Comparison of ENCODE assay signal across 1 cellular context in genomic region chr19:55078996-55079395, GRCh38.
TF ChIP-seq lines count a peak whose summit lies in the region.

No MANE protein-coding gene starts in this region.

TF ChIP-seq in IMR-90, 13 proteins besides CTCF, POLR2A, EP300 and RAD21:
- TF ChIP-seq NFE2L2 (IDR thresholded peaks at IDR 0.05; ENCODE audit: low read depth, low read length) (no peak), FOS (IDR thresholded peaks at IDR 0.05; ENCODE audit: low read depth, low read length) (no peak), USF2 (IDR thresholded peaks at IDR 0.05; ENCODE audit: low read depth, low read length) (no peak), RFX5 (IDR thresholded peaks at IDR 0.05; ENCODE audit: low read depth, low read length) (no peak), CEBPB (IDR thresholded peaks at IDR 0.05; ENCODE audit: low read depth, low read length) (no peak), ELK1 (IDR thresholded peaks at IDR 0.05; ENCODE audit: borderline replicate concordance, low read depth, low read length) (no peak), MXI1 (IDR thresholded peaks at IDR 0.05; ENCODE audit: borderline replicate concordance, low read depth, low read length) (no peak), SMC3 (IDR thresholded peaks at IDR 0.05; ENCODE audit: low read depth, low read length) (no peak), RCOR1 (IDR thresholded peaks at IDR 0.05; ENCODE audit: insufficient replicate concordance, low read length) (no peak), MAZ (IDR thresholded peaks at IDR 0.05; ENCODE audit: borderline replicate concordance, low read depth, low read length) (no peak), BHLHE40 (IDR thresholded peaks at IDR 0.05; ENCODE audit: low read depth, low read length) (no peak), MAFK (IDR thresholded peaks at IDR 0.05; ENCODE audit: low read depth, low read length) (no peak), CHD1 (IDR thresholded peaks at IDR 0.05; ENCODE audit: low read depth, low read length) (no peak)
TF ChIP-seq in IMR-90: peak in this region for 0.
